In the genomic region with DNA sequence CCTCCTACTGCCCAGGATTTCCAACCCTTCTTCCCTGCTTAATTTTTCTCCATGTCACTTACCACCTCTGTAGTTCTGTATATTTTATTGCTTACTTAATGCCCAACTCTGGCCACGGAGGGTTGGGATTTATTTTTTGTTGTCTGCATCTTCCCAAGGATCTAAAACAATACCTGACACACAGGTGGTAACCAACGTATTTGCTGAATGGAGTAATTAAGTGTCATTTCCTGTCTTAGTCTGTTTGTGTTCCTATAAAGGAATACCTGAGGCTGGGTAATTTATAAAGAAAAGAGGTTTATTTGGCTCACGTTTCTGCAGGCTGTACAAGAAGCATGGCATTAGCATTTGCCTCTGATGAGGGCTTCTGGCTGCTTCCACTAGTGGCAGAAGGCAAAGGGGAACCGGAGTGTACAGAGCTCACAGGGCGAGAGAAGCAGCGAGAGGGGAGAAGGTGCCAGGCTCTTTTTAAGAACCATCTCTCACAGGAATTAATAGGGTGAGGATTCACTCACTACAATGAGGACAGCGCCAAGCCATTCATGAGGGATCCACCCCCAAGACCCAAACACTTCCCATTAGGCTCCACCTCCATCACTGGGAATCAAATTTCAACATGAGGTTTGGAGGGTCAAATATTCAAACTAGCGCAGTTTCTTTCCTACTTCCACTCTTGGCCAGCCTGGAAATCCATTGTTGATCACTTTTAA, we compare ENCODE assay signal across 14 cellular contexts. TPM values are rescaled to one million over a fixed set of nuclear protein-coding genes. Genes with fewer than 3 reads are reported as not detected.
DNase-seq lines count a peak whose midpoint lies in the region; ATAC-seq and TF ChIP-seq lines count a peak whose summit lies in the region.
"Had no signal": no experiment of that assay in that cellular context is flagged by ENCODE, and none has a peak within 500 bp of the region (broad histone marks: within the 10 kb centered on the region; RNA-seq: fewer than 3 reads in every experiment).

No MANE protein-coding gene starts in this region.

- no peak overlapping the region for H3K4me2 ChIP-seq in neuronal stem cell (ENCODE audit: insufficient read depth, low read length, poor library complexity, severe bottlenecking)

- H2AFZ ChIP-seq in neuronal stem cell (ENCODE audit: low read length) = peak overlapping the region; percentile 15

- H3K4ac ChIP-seq in neuronal stem cell (ENCODE audit: low read length) = no peak overlapping the region

- H2BK120ac ChIP-seq in neuronal stem cell (ENCODE audit: low read depth, low read length) = no peak overlapping the region

- intact Hi-C loops in colonic mucosa (cut with DNase I) = no loop called here

- H2BK12ac ChIP-seq in neuronal stem cell (ENCODE audit: low read length) = no peak overlapping the region

- WGBS in neuronal stem cell (ENCODE audit: extremely low coverage in 2 of 2, insufficient read length in 2 of 2, insufficient replicate concordance in 1 of 2), 2 donors = no CpG with 5 or more reads among the region's 8 CpGs

- H3K9ac ChIP-seq in colonic mucosa (ENCODE audit: low read depth in 2 of 2, low read length in 2 of 2) (no peak overlapping the region), neuronal stem cell (ENCODE audit: low read depth, low read length, poor library complexity) (no peak overlapping the region)

- H3K14ac ChIP-seq in neuronal stem cell (ENCODE audit: low read length) = no peak overlapping the region

- no peak for ATAC-seq in GM18511 (IDR thresholded peaks at IDR 0.05; ENCODE audit: unreplicated experiment)

- H3K36me3 ChIP-seq in colonic mucosa = no peaks in the 10 kb centered on the region
- H3K36me3 ChIP-seq in neuronal stem cell (replicated peaks in 1 of 2; ENCODE audit: control insufficient read depth in 2 of 2, insufficient read depth in 2 of 2, low read length in 2 of 2) = no peaks in the 10 kb centered on the region
- H3K36me3 ChIP-seq: ascending aorta, SJSA1 had no signal

- no peaks in the 10 kb centered on the region for H3K27me3 ChIP-seq in colonic mucosa
- no peaks in the 10 kb centered on the region for H3K27me3 ChIP-seq in neuronal stem cell (ENCODE audit: control insufficient read depth in 3 of 3, insufficient read depth in 3 of 3, low read depth in 1 of 3, low read length in 3 of 3)
- H3K27me3 ChIP-seq: ascending aorta, SJSA1 had no signal

- H3K79me1 ChIP-seq in neuronal stem cell (ENCODE audit: low read depth, low read length) = no peaks in the 10 kb centered on the region

- H2BK15ac ChIP-seq in neuronal stem cell (ENCODE audit: low read length) = no peak overlapping the region

- DNase-seq in COR-L47 (lab: John Stamatoyannopoulos, UW) (peak; percentile 3), NCI-H69 (lab: John Stamatoyannopoulos, UW) (peak; percentile 36), colonic mucosa (no peak), neuronal stem cell (ENCODE audit: low spot score) (no peak), AG08395 (ENCODE audit: low spot score) (no peak), NCI-H2227 (lab: John Stamatoyannopoulos, UW; ENCODE audit: unreplicated experiment) (no peak), globus pallidus (ENCODE audit: low spot score) (no peak)
- DNase-seq: activated CD4-positive, alpha-beta memory T cell treated with anti-CD3 and anti-CD28 coated beads for 36 hours; dermis blood vessel endothelial cell; hippocampal formation; NCI-H2171 had no signal

- no peak overlapping the region for H4K8ac ChIP-seq in neuronal stem cell (ENCODE audit: low read depth, low read length)

- H3K4me3 ChIP-seq in colonic mucosa (no peak overlapping the region), neuronal stem cell (ENCODE audit: low read length in 2 of 2) (no peak overlapping the region)
- H3K4me3 ChIP-seq: ascending aorta, SJSA1 had no signal

- H2AK5ac ChIP-seq in neuronal stem cell (ENCODE audit: low read depth, low read length) = no peak overlapping the region

- no peak overlapping the region for H4K91ac ChIP-seq in neuronal stem cell (ENCODE audit: low read depth, low read length, poor library complexity)

- H2BK5ac ChIP-seq in neuronal stem cell (ENCODE audit: low read length) = no peak overlapping the region

- H3K4me1 ChIP-seq in colonic mucosa (peaks cover 14% of the 10 kb centered on the region), neuronal stem cell (ENCODE audit: control insufficient read depth in 2 of 2, insufficient read depth in 1 of 2, low read depth in 1 of 2, low read length in 2 of 2) (peaks cover 1 to 5% of the 10 kb centered on the region in 2 donors)

- no peaks in the 10 kb centered on the region for H3K9me3 ChIP-seq in colonic mucosa
- no peaks in the 10 kb centered on the region for H3K9me3 ChIP-seq in neuronal stem cell (replicated peaks in 1 of 2; ENCODE audit: control insufficient read depth in 2 of 2, insufficient read depth in 1 of 2, low read depth in 1 of 2, low read length in 2 of 2)
- H3K9me3 ChIP-seq: ascending aorta, SJSA1 had no signal

- no peak for TF ChIP-seq CTCF in colonic mucosa (IDR thresholded peaks at IDR 0.05)

- H3K27ac ChIP-seq in colonic mucosa (peak overlapping the region; percentile 58), neuronal stem cell (replicated peaks; ENCODE audit: low read length) (no peak overlapping the region)
- H3K27ac ChIP-seq: ascending aorta, SJSA1 had no signal

- no peak overlapping the region for H3K23ac ChIP-seq in neuronal stem cell (ENCODE audit: low read depth, low read length, poor library complexity)

- H3K18ac ChIP-seq in neuronal stem cell (ENCODE audit: low read length) = no peak overlapping the region

RNA-seq across cellular contexts. Expression of a gene that starts 44.8 kb away (rescaled TPM):
- total RNA-seq in colonic mucosa = 10 to 100 TPM; 19.2 to 19.6 TPM
- 3.0 TPM for polyA plus RNA-seq in neuronal stem cell (2013, experiment 1 of 2)
- polyA plus RNA-seq in neuronal stem cell (2013, experiment 2 of 2) = 2.7 TPM

Comparison
In these comparisons a context has a peak if more than half of its experiments do, and no peak if none do; other contexts are left out.
1. DNase-seq: peak in COR-L47 (single experiment) and NCI-H69 (single experiment); none in colonic mucosa (single experiment), neuronal stem cell (single experiment), AG08395 (single experiment), NCI-H2227 (single experiment) and globus pallidus (single experiment).